ENCODE assay signal across 10 cellular contexts in the genomic region with DNA sequence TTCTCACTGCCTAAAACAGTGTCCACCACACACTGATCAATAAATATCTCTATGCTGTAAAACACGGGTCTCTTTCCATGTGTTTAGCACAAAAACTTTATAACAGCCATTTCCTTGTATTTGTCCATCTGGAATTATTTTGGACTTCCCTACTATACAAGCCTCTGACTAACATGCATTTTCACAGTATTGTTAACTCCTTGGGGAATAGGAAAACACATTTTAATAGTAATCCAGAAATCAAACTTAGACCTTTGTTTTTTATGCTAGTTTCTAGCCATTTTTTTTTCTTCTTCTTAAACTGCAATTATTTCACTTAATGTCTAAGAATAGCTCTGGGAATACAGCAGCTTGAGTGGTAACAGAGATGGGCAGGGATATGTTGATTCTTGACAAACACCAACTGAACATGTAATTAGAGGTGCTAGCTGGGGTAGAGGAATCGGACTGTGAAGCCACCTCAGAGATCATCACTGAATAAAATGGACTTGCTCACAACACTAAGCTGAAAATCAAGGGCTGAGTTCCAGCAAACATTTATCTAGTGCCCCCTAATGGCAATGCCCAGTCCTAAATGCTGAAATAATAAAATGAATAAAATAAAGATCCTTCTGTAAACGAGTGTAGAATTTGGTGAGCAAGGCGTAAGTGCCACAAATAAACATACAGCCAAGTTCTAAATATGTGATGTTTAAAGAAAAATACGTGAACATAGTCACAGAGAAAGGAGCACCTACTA.
DNase-seq lines count a peak whose midpoint lies in the region; ATAC-seq and TF ChIP-seq lines count a peak whose summit lies in the region.
"Had no signal": no experiment of that assay in that cellular context is flagged by ENCODE, and none has a peak within 500 bp of the region (broad histone marks: within the 10 kb centered on the region; RNA-seq: fewer than 3 reads in every experiment).

No MANE protein-coding gene starts in this region.

- H3K4me2 ChIP-seq in Loucy (ENCODE audit: low read depth, low read length, poor library complexity, severe bottlenecking): no peak overlapping the region

- TF ChIP-seq EP300 in transverse colon (IDR thresholded peaks at IDR 0.05; ENCODE audit: low read depth): no peak

- no peaks in the 10 kb centered on the region for H3K4me1 ChIP-seq in Loucy (ENCODE audit: insufficient read depth, low read length, poor library complexity, severe bottlenecking)
- H3K4me1 ChIP-seq in transverse colon: no peaks in the 10 kb centered on the region

- WGBS in transverse colon (ENCODE audit: low coverage in 1 of 2), 2 donors: 37 to 40% methylated on average over 5 of the region's 5 CpGs

- no peaks in the 10 kb centered on the region for H3K27me3 Mint-ChIP-seq in chondrocyte (ENCODE audit: low read depth)
- peaks cover 4% of the 10 kb centered on the region for H3K27me3 Mint-ChIP-seq in nephron (ENCODE audit: low read depth)

- H3K9ac ChIP-seq in Loucy (ENCODE audit: low read depth, low read length, poor library complexity, severe bottlenecking): no peak overlapping the region

- no peak overlapping the region for H2AFZ ChIP-seq in Loucy (ENCODE audit: low read length)

- H3K27ac ChIP-seq in transverse colon: no peak overlapping the region

- H3K36me3 ChIP-seq in Loucy (ENCODE audit: insufficient read depth, low read length): no peaks in the 10 kb centered on the region
- H3K36me3 ChIP-seq in transverse colon: no peaks in the 10 kb centered on the region

- H3K4me3 ChIP-seq in Loucy (ENCODE audit: low read length, poor library complexity, severe bottlenecking) (no peak overlapping the region), transverse colon (no peak overlapping the region)

- H3K9me3 Mint-ChIP-seq in chondrocyte (ENCODE audit: low read depth): no peaks in the 10 kb centered on the region
- no peaks in the 10 kb centered on the region for H3K9me3 Mint-ChIP-seq in nephron

- no peak overlapping the region for H3K27ac Mint-ChIP-seq in chondrocyte (ENCODE audit: unreplicated experiment)
- no peak overlapping the region for H3K27ac Mint-ChIP-seq in nephron

- intact Hi-C loops in transverse colon (cut with DNase I; ENCODE audit: low total_unique reads): no loop called here

- no peak for ATAC-seq in GM18511 (IDR thresholded peaks at IDR 0.05; ENCODE audit: unreplicated experiment)
- ATAC-seq: activated T-cell treated with anti-CD3 and anti-CD28 coated beads, Interleukin-2, amount 50 U/mL, for 4 hours had no signal

- H3K27me3 ChIP-seq in Loucy (ENCODE audit: insufficient read depth, low read length, poor library complexity, severe bottlenecking): no peaks in the 10 kb centered on the region
- no peaks in the 10 kb centered on the region for H3K27me3 ChIP-seq in transverse colon

- in situ Hi-C loops in G401 (cut with HindIII; ENCODE audit: low sequenced_read_pairs): no loop called here
- in situ Hi-C loops in transverse colon (cut with MboI; ENCODE audit: low pct_ligation_motif_present in 1 of 4, low pct_unique_long_range_greater_than_20kb in 1 of 4, low sequenced_read_pairs in 3 of 4): no loop called here

- DNase-seq in G401 (ENCODE audit: low spot score) (peak; percentile 4), chondrocyte (ENCODE audit: low spot score) (no peak), NCI-H2171 (lab: John Stamatoyannopoulos, UW) (no peak), transverse colon (no peak)
- no peak for DNase-seq in stimulated activated CD4-positive, alpha-beta T cell treated with anti-CD3 and anti-CD28 coated beads, Interleukin-4, amount 100 ng/mL, for 4 hours
- DNase-seq: activated T-cell treated with anti-CD3 and anti-CD28 coated beads, Interleukin-2, amount 50 U/mL, for 4 hours; NCI-H2029 treated with DMSO at 0.1 percent for 48 hours had no signal

- H3K4me3 Mint-ChIP-seq in chondrocyte (ENCODE audit: unreplicated experiment) (no peak overlapping the region), nephron (no peak overlapping the region)
- H3K4me3 Mint-ChIP-seq: activated T-cell treated with anti-CD3 and anti-CD28 coated beads, Interleukin-2, amount 50 U/mL, for 4 hours had no signal

- H3K4me1 Mint-ChIP-seq in chondrocyte (ENCODE audit: low read depth) (peaks cover 15% of the 10 kb centered on the region), nephron (peaks cover 33% of the 10 kb centered on the region)

- no peaks in the 10 kb centered on the region for H3K9me2 ChIP-seq in Loucy (replicated peaks; ENCODE audit: low read depth, low read length)

- H3K9me3 ChIP-seq in Loucy (ENCODE audit: insufficient read depth, low read depth, low read length) (no peaks in the 10 kb centered on the region), transverse colon (no peaks in the 10 kb centered on the region)

- H3F3A ChIP-seq in Loucy (ENCODE audit: low read depth): no peaks in the 10 kb centered on the region

- H3K79me2 ChIP-seq in Loucy (ENCODE audit: insufficient read depth, low read length): no peaks in the 10 kb centered on the region

- TF ChIP-seq POLR2A in transverse colon (IDR thresholded peaks at IDR 0.05): no peak

- no peaks in the 10 kb centered on the region for H4K20me1 ChIP-seq in Loucy (ENCODE audit: insufficient read depth, low read length, poor library complexity, severe bottlenecking)

- H3K36me3 Mint-ChIP-seq in chondrocyte (ENCODE audit: low read depth) (no peaks in the 10 kb centered on the region), nephron (ENCODE audit: low read depth) (no peaks in the 10 kb centered on the region)

- peak; percentile 65 for TF ChIP-seq CTCF in Loucy (conservative IDR thresholded peaks at IDR 0.05; ENCODE audit: low read length)
- TF ChIP-seq CTCF in chondrocyte (IDR thresholded peaks at IDR 0.05): peak; percentile 77
- peak; percentile 50 to 65 (median 55) for TF ChIP-seq CTCF in nephron (IDR thresholded peaks at IDR 0.05; ENCODE audit: unreplicated experiment in 3 of 3)
- TF ChIP-seq CTCF in transverse colon (IDR thresholded peaks at IDR 0.05): peak in 2 of 5 experiments; percentile 12 to 26
